Comparison of ENCODE assay signal across 21 cellular contexts in the genomic region with DNA sequence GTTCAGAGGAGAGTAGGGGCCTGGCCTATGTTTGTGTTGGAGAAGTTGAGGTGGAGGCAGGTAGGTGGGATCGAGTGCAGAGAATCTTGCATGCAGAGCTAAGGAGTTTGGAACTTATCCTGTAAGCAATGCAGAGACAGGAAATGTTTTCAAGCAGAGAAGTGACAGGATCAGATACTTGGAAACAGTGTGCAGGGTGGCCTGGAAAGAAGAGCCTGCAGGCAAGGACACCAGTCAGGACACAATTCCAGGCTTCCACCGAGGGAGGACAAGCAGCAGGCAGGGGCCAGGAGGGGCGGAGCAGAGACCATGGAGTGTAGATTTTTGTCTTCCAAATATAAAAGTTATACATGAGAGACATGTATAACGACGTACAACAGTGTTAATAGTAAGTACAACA.
"Had no signal": no experiment of that assay in that cellular context is flagged by ENCODE, and none has a peak within 500 bp of the region (broad histone marks: within the 10 kb centered on the region; RNA-seq: fewer than 3 reads in every experiment).

No MANE protein-coding gene starts in this region.

- H3K4me1 Mint-ChIP-seq: nephron had no signal

- H3K9me3 Mint-ChIP-seq: naive B cell, nephron, type B pancreatic cell had no signal

- H3K36me3 Mint-ChIP-seq: naive B cell, type B pancreatic cell had no signal

- H3K4me1 ChIP-seq: right atrium auricular region, sigmoid colon, suprapubic skin, thyroid gland, uterus had no signal

- DNase-seq: dorsolateral prefrontal cortex; effector CD8-positive, alpha-beta T cell; foreskin melanocyte; head of caudate nucleus; hippocampal formation; kidney glomerular epithelial cell; mesendoderm; naive B cell; nucleus accumbens; ovary; sigmoid colon; stimulated activated CD4-positive, alpha-beta T cell treated with anti-CD3 and anti-CD28 coated beads, Interleukin-2, amount 100 ng/mL, for 48 hours; stimulated activated naive CD4-positive, alpha-beta T cell treated with Interleukin-2 at 50 U/mL for 16 hours; thyroid gland; uterus had no signal

- H3K4me3 Mint-ChIP-seq: nephron, type B pancreatic cell had no signal

- H3K27ac Mint-ChIP-seq: nephron, type B pancreatic cell had no signal

- H3K27me3 ChIP-seq: ovary, right atrium auricular region, thyroid gland, uterus had no signal

- H3K27ac ChIP-seq: coronary artery, dorsolateral prefrontal cortex, ovary, right atrium auricular region, sigmoid colon, skin epidermis, suprapubic skin, thyroid gland, uterus had no signal

- H3K4me3 ChIP-seq: coronary artery, dorsolateral prefrontal cortex, ovary, right atrium auricular region, sigmoid colon, skin epidermis, suprapubic skin, thyroid gland, uterus had no signal

- H3K36me3 ChIP-seq: ovary, right atrium auricular region, sigmoid colon, suprapubic skin, thyroid gland, uterus had no signal

- H3K9me3 ChIP-seq: ovary, right atrium auricular region, sigmoid colon, suprapubic skin, thyroid gland, uterus had no signal
